In the genomic region with DNA sequence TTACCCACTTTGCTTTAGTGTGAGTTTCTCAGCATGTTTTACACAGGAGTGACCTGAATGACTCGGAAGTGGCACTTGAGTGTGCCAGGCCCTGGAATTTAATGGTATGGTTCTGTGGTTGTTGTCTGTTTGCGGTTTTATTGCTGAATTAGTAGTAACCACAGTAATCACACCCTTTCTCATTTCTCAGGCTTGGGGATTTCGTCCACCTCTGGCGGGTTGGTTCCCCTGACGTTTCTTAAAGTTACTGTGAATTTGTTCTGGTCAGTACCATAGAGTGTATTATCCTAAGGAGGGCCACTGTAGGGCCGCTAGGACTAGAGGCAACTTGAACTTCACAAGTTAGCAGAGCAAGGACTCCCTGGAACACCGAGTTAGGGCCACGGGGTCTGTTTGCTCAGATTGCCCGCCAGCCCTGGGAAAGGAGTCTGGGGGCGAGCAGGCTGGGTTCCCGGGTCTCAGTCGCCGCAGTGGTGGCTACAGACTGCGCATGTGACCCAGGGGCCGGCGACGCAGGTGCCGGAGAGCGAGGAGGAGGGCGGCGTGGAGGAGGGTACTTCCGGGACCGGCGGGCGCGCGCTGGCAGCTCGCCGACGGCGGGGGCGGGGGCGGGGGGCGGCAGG, we compare ENCODE assay signal across 8 cellular contexts. TPM values are rescaled to one million over a fixed set of nuclear protein-coding genes. Genes with fewer than 3 reads are reported as not detected.
DNase-seq lines count a peak whose midpoint lies in the region; ATAC-seq and TF ChIP-seq lines count a peak whose summit lies in the region.

No MANE protein-coding gene starts in this region.

- CTCF ChIA-PET in CD8-positive, alpha-beta T cell (lab: Charles Lee) = interaction anchor here (0.8 to 1.0 kb wide), 3 partner anchors 25 to 93 kb away, joined by 3 to 4 read pairs (median 3); no protein-coding TSS in a partner anchor

- H3K27ac ChIP-seq in CD8-positive, alpha-beta T cell (ENCODE audit: low read depth, low read length) = peak overlapping the region; percentile 92
- no peak overlapping the region for H3K27ac ChIP-seq in RWPE2 (ENCODE audit: poor library complexity, severe bottlenecking)

- POLR2A ChIA-PET in CD8-positive, alpha-beta T cell (lab: Charles Lee) = interaction anchor here (0.7 to 2.3 kb wide), 8 partner anchors 8 to 402 kb away, joined by 3 to 12 read pairs (median 5); a partner anchor contains a TSS

- H3K27me3 Mint-ChIP-seq in CD8-positive, alpha-beta T cell (ENCODE audit: low read depth) = no peaks in the 10 kb centered on the region

- peak overlapping the region; percentile 77 for H2AFZ ChIP-seq in neuron (ENCODE audit: low read depth, low read length)

- no peaks in the 10 kb centered on the region for H3K27me3 ChIP-seq in CD8-positive, alpha-beta T cell (ENCODE audit: insufficient read depth, low read length)
- peaks cover 77% of the 10 kb centered on the region for H3K27me3 ChIP-seq in RWPE2 (ENCODE audit: insufficient read depth, poor library complexity, severe bottlenecking)
- H3K27me3 ChIP-seq in neuron (ENCODE audit: insufficient read depth, low read length) = peaks cover 37% of the 10 kb centered on the region

- intact Hi-C loops in CD8-positive, alpha-beta T cell (cut with DNase I, micrococcal nuclease) = loop anchor here (1.0 to 10.0 kb wide), 9 partner anchors 26 to 1349 kb away; a partner anchor contains a TSS

- no peaks in the 10 kb centered on the region for H3K9me3 Mint-ChIP-seq in CD8-positive, alpha-beta T cell

- DNase-seq in CD8-positive, alpha-beta T cell = peak in 1 of 7 experiments; percentile 1
- DNase-seq in RWPE2 (ENCODE audit: low spot score) = no peak
- no peak for DNase-seq in epithelial cell of proximal tubule (ENCODE audit: low read depth)
- DNase-seq in NCI-H1694 (lab: John Stamatoyannopoulos, UW) = no peak
- no peak for DNase-seq in middle frontal gyrus (ENCODE audit: extremely low spot score, low spot score)

- no peak for ATAC-seq in CD8-positive, alpha-beta T cell
- ATAC-seq in GM18873 (IDR thresholded peaks at IDR 0.05; ENCODE audit: low FRiP score, unreplicated experiment) (peak; percentile 68), HG03095 (IDR thresholded peaks at IDR 0.05; ENCODE audit: unreplicated experiment) (peak; percentile 78), RWPE2 (ENCODE audit: low read depth) (peak; percentile 37)

- H3K36me3 Mint-ChIP-seq in CD8-positive, alpha-beta T cell = peaks cover 3% of the 10 kb centered on the region

- peak overlapping the region; percentile 76 for H3K4me3 ChIP-seq in CD8-positive, alpha-beta T cell (ENCODE audit: low read depth, low read length)
- H3K4me3 ChIP-seq in RWPE2 (ENCODE audit: severe bottlenecking) (peak overlapping the region; percentile 50), epithelial cell of proximal tubule (ENCODE audit: low read depth, low read length) (peak overlapping the region; percentile 76), neuron (ENCODE audit: low read length) (peak overlapping the region; percentile 55)

- H3K27ac Mint-ChIP-seq in CD8-positive, alpha-beta T cell = peak overlapping the region; percentile 98

- TF ChIP-seq CTCF in CD8-positive, alpha-beta T cell (IDR thresholded peaks at IDR 0.05) = no peak
- TF ChIP-seq CTCF in RWPE2 (IDR thresholded peaks at IDR 0.05; ENCODE audit: poor library complexity, severe bottlenecking) = no peak
- TF ChIP-seq CTCF in epithelial cell of proximal tubule (conservative IDR thresholded peaks at IDR 0.05; ENCODE audit: low read depth, low read length) = no peak

- peaks cover 32% of the 10 kb centered on the region for H3K4me1 ChIP-seq in CD8-positive, alpha-beta T cell (ENCODE audit: insufficient read depth, low read length)
- no peaks in the 10 kb centered on the region for H3K4me1 ChIP-seq in RWPE2 (ENCODE audit: insufficient read depth, poor library complexity, severe bottlenecking)
- peaks cover 4% of the 10 kb centered on the region for H3K4me1 ChIP-seq in neuron (ENCODE audit: insufficient read depth, low read length)

- H3K36me3 ChIP-seq in CD8-positive, alpha-beta T cell (ENCODE audit: insufficient read depth, low read length) = no peaks in the 10 kb centered on the region
- no peaks in the 10 kb centered on the region for H3K36me3 ChIP-seq in RWPE2 (ENCODE audit: low read depth)
- no peaks in the 10 kb centered on the region for H3K36me3 ChIP-seq in neuron (ENCODE audit: insufficient read depth, low read length)

- no peaks in the 10 kb centered on the region for H3K9me3 ChIP-seq in CD8-positive, alpha-beta T cell (ENCODE audit: low read length)
- no peaks in the 10 kb centered on the region for H3K9me3 ChIP-seq in RWPE2 (ENCODE audit: severe bottlenecking)
- no peaks in the 10 kb centered on the region for H3K9me3 ChIP-seq in neuron (ENCODE audit: low read length)

- H3K4me1 Mint-ChIP-seq in CD8-positive, alpha-beta T cell (ENCODE audit: low read depth) = peaks cover 32% of the 10 kb centered on the region

- peak overlapping the region; percentile 96 for H3K4me3 Mint-ChIP-seq in CD8-positive, alpha-beta T cell

RNA-seq across cellular contexts. Expression of a gene that starts 0.5 kb away (rescaled TPM):
- 1 to 10 TPM; 1.5 to 2.0 TPM for total RNA-seq in CD8-positive, alpha-beta T cell
- total RNA-seq in epithelial cell of proximal tubule = 1.8 TPM in 1 of 2 replicates, not detected in the other

RNA-seq across cellular contexts. Expression of a gene that starts 26.3 kb away (rescaled TPM):
- 10 to 100 TPM; 31.6 to 34.4 TPM for total RNA-seq in CD8-positive, alpha-beta T cell
- total RNA-seq in epithelial cell of proximal tubule = 21.2 and 54.7 TPM in 2 replicates
